Comparison of ENCODE assay signal across 6 cellular contexts in genomic region chrX:472275-472674, GRCh38.
DNase-seq lines count a peak whose midpoint lies in the region; TF ChIP-seq lines count a peak whose summit lies in the region.
"Not testable (repeated sequence)": the region's sequence is repeated elsewhere in the genome, so short reads cannot be mapped to it uniquely, and the experiment has no call there.

No MANE protein-coding gene starts in this region.

- H3K27me3 Mint-ChIP-seq in HFFc6 (ENCODE audit: insufficient read depth); chondrocyte (ENCODE audit: low read depth); neural progenitor cell (ENCODE audit: insufficient read depth, low read depth): not testable (repeated sequence)

- not testable (repeated sequence) for H3K27ac Mint-ChIP-seq in HFFc6; chondrocyte (ENCODE audit: unreplicated experiment)
- H3K27ac Mint-ChIP-seq in neural progenitor cell: peak overlapping the region; percentile 18

- peaks cover 25% of the 10 kb centered on the region for H3K9me3 Mint-ChIP-seq in HFFc6
- H3K9me3 Mint-ChIP-seq in chondrocyte (ENCODE audit: low read depth): peaks cover 10% of the 10 kb centered on the region
- H3K9me3 Mint-ChIP-seq in neural progenitor cell: not testable (repeated sequence)

- H3K4me1 Mint-ChIP-seq in HFFc6 (ENCODE audit: low read depth): peaks cover 34% of the 10 kb centered on the region
- H3K4me1 Mint-ChIP-seq in chondrocyte (ENCODE audit: low read depth): peaks cover 18% of the 10 kb centered on the region
- H3K4me1 Mint-ChIP-seq in neural progenitor cell: not testable (repeated sequence)

- H4K20me1 ChIP-seq in BLaER1; neural progenitor cell (ENCODE audit: low read depth): not testable (repeated sequence)

- 0 out of 2 replicates have a peak overlapping the region, but pooled peaks have one; percentile 56 for H3K4me2 ChIP-seq in BLaER1
- H3K4me2 ChIP-seq in neural progenitor cell: not testable (repeated sequence)

- H3F3A ChIP-seq in neural progenitor cell (ENCODE audit: low read depth): not testable (repeated sequence)

- DNase-seq in HFFc6; SJSA1 (ENCODE audit: low read depth in 1 of 2, low spot score in 2 of 2); neural progenitor cell (ENCODE audit: low spot score): not testable (repeated sequence)
- DNase-seq in chondrocyte (ENCODE audit: low spot score): peak; percentile 19
- peak; percentile 19 for DNase-seq in cardiac septum (ENCODE audit: low spot score)

- peak overlapping the region; percentile 87; the same call in 1 of the 2 replicates for H3K4me3 Mint-ChIP-seq in HFFc6
- not testable (repeated sequence) for H3K4me3 Mint-ChIP-seq in chondrocyte (ENCODE audit: unreplicated experiment); neural progenitor cell

- peaks cover 13% of the 10 kb centered on the region for H3K4me1 ChIP-seq in BLaER1
- not testable (repeated sequence) for H3K4me1 ChIP-seq in SJSA1 (replicated peaks); neural progenitor cell

- not testable (repeated sequence) for H3K9ac ChIP-seq in BLaER1, neural progenitor cell

- H3K79me2 ChIP-seq in neural progenitor cell (ENCODE audit: low read depth): not testable (repeated sequence)

- H2AFZ ChIP-seq in neural progenitor cell (replicated peaks): not testable (repeated sequence)

- not testable (repeated sequence) for H3K27ac ChIP-seq in BLaER1, neural progenitor cell
- peak overlapping the region; percentile 45; the same call in 1 of the 2 replicates for H3K27ac ChIP-seq in SJSA1

- H3K36me3 ChIP-seq in BLaER1, SJSA1, neural progenitor cell: not testable (repeated sequence)

- intact Hi-C loops in cardiac septum (cut with DNase I): not testable (repeated sequence)

- not testable (repeated sequence) for H3K9me3 ChIP-seq in BLaER1; SJSA1 (replicated peaks); neural progenitor cell (ENCODE audit: low read depth)

- H3K4me3 ChIP-seq in BLaER1, SJSA1, neural progenitor cell: not testable (repeated sequence)

- not testable (repeated sequence) for H3K27me3 ChIP-seq in BLaER1; SJSA1 (replicated peaks); neural progenitor cell

- H3K36me3 Mint-ChIP-seq in HFFc6 (ENCODE audit: low read depth): peaks cover 23% of the 10 kb centered on the region
- H3K36me3 Mint-ChIP-seq in chondrocyte (ENCODE audit: low read depth); neural progenitor cell: not testable (repeated sequence)

- not testable (repeated sequence) for TF ChIP-seq CTCF in HFFc6 (IDR thresholded peaks at IDR 0.05); chondrocyte (IDR thresholded peaks at IDR 0.05); neural progenitor cell (IDR thresholded peaks at IDR 0.05)
